Comparison of ENCODE assay signal across 7 cellular contexts in the genomic region with DNA sequence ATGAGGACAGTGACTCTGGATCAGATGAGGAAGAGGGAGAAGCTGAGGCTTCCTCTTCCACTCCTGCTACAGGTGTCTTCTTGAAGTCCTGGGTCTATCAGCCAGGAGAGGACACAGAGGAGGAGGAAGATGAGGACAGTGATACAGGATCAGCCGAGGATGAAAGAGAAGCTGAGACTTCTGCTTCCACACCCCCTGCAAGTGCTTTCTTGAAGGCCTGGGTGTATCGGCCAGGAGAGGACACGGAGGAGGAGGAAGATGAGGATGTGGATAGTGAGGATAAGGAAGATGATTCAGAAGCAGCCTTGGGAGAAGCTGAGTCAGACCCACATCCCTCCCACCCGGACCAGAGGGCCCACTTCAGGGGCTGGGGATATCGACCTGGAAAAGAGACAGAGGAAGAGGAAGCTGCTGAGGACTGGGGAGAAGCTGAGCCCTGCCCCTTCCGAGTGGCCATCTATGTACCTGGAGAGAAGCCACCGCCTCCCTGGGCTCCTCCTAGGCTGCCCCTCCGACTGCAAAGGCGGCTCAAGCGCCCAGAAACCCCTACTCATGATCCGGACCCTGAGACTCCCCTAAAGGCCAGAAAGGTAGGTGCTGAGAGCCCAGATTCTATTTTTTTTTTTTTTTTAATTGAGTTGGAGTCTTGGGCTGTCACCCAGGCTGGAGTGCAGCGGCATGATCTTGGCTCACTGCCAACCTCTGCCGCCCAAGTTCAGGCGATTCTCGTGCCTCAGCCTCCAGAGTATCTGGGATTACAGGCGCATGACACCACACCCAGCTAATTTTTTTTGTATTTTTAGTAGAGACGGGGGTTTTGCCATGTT. TPM values are rescaled to one million over a fixed set of nuclear protein-coding genes. Genes with fewer than 3 reads are reported as not detected.
DNase-seq lines count a peak whose midpoint lies in the region; ATAC-seq and TF ChIP-seq lines count a peak whose summit lies in the region.
"Had no signal": no experiment of that assay in that cellular context is flagged by ENCODE, and none has a peak within 500 bp of the region (broad histone marks: within the 10 kb centered on the region; RNA-seq: fewer than 3 reads in every experiment).

No MANE protein-coding gene starts in this region.

- H3K27me3 ChIP-seq in osteoblast (ENCODE audit: insufficient read depth, low read length) = no peaks in the 10 kb centered on the region

- H3K79me2 ChIP-seq in osteoblast (ENCODE audit: insufficient read depth, low read length) = peaks cover 43% of the 10 kb centered on the region

- intact Hi-C loops in CD14-positive monocyte (cut with micrococcal nuclease) = loop anchor here (2.0 to 10.0 kb wide), 2 partner anchors 92 to 550 kb away; a partner anchor contains a TSS

- no peak for ATAC-seq in HG02870 (IDR thresholded peaks at IDR 0.05; ENCODE audit: unreplicated experiment)

- DNase-seq in CD14-positive monocyte (ENCODE audit: low spot score) (peak; percentile 84), LHCN-M2 (ENCODE audit: low read depth) (peak; percentile 61), cerebellar cortex (ENCODE audit: low spot score) (peak; percentile 33), osteoblast (ENCODE audit: insufficient read length, low spot score, missing footprints) (peak; percentile 60), COLO829 (ENCODE audit: low spot score) (no peak)

- peaks cover 28% of the 10 kb centered on the region for H3K4me1 ChIP-seq in osteoblast (ENCODE audit: insufficient read depth, low read length)

- H3K9me3 ChIP-seq in osteoblast (ENCODE audit: low read depth, low read length) = no peaks in the 10 kb centered on the region

- H3K36me3 ChIP-seq in osteoblast (ENCODE audit: insufficient read depth, low read length) = peaks cover 46% of the 10 kb centered on the region

- peak overlapping the region; percentile 100 for H3K4me2 ChIP-seq in osteoblast (ENCODE audit: insufficient read depth, low read length)

- H3K4me3 ChIP-seq in osteoblast (ENCODE audit: insufficient read depth, low read length) = peak overlapping the region; percentile 90

- H3K4me3 Mint-ChIP-seq in CD14-positive monocyte = peak overlapping the region; percentile 98

- H3K36me3 Mint-ChIP-seq in CD14-positive monocyte = peaks cover 45 to 65% of the 10 kb centered on the region in 2 donors

- TF ChIP-seq CTCF in CD14-positive monocyte (IDR thresholded peaks at IDR 0.05) (no peak), osteoblast (IDR thresholded peaks at IDR 0.05; ENCODE audit: extremely low read depth, low read depth, low read length) (no peak)

- no peak overlapping the region for H2AFZ ChIP-seq in osteoblast (ENCODE audit: low read length)

- H3K27ac ChIP-seq in osteoblast (ENCODE audit: low read depth, low read length) = peak overlapping the region; percentile 99

- peaks cover 52% of the 10 kb centered on the region for H4K20me1 ChIP-seq in osteoblast (ENCODE audit: insufficient read depth, low read length)

- peaks cover 5 to 16% (median 8%) of the 10 kb centered on the region in 7 donors for H3K9me3 Mint-ChIP-seq in CD14-positive monocyte

- H3K4me1 Mint-ChIP-seq in CD14-positive monocyte = peaks cover 41% of the 10 kb centered on the region

- H3K27me3 Mint-ChIP-seq in CD14-positive monocyte (ENCODE audit: low read depth in 3 of 3) = peaks cover 0 to 15% (median 5%) of the 10 kb centered on the region in 3 donors

- peak overlapping the region; percentile 99 to 100 (median 100) for H3K27ac Mint-ChIP-seq in CD14-positive monocyte

RNA-seq across cellular contexts. Expression of a gene that starts 2.3 kb away (rescaled TPM):
- 100 to 1,000 TPM; 127 to 169 TPM for polyA plus RNA-seq in CD14-positive monocyte
- total RNA-seq in LHCN-M2 (2014; rRNA removed) (55.7 and 58.2 TPM in 2 replicates), osteoblast (70.4 and 84.0 TPM in 2 replicates)
- polyA plus RNA-seq in LHCN-M2 (2012) = 64.4 TPM

RNA-seq across cellular contexts. Expression of a gene that starts 6.1 kb away (rescaled TPM):
- polyA plus RNA-seq in CD14-positive monocyte = 1 to 10 TPM; 1.1 to 1.5 TPM
- total RNA-seq in LHCN-M2 (2014; rRNA removed) = 21.3 and 27.8 TPM in 2 replicates
- polyA plus RNA-seq in LHCN-M2 (2012) = 32.2 TPM
- 21.4 and 28.6 TPM in 2 replicates for total RNA-seq in osteoblast

RNA-seq across cellular contexts. Expression of a gene that starts 24.0 kb away (rescaled TPM):
- not detected for polyA plus RNA-seq in CD14-positive monocyte
- total RNA-seq in LHCN-M2 (2014; rRNA removed) (not detected in 2 replicates), osteoblast (not detected in 2 replicates)
- not detected for polyA plus RNA-seq in LHCN-M2 (2012)
- total RNA-seq: T-helper 1 cell treated with Interleukin-12 subunit alpha and Interleukin-12 subunit beta and Interleukin-4 antibody, amounts not matched to agents 30 ng/mL and 1 ng/mL, for 36 hours had no signal

RNA-seq across cellular contexts. Expression of a gene that starts 25.6 kb away (rescaled TPM):
- polyA plus RNA-seq in CD14-positive monocyte = 100 to 1,000 TPM in 1 of 2 donors, 10 to 100 TPM in 1; 80.9 to 108 TPM
- total RNA-seq in LHCN-M2 (2014; rRNA removed) (213 and 221 TPM in 2 replicates), osteoblast (242 and 300 TPM in 2 replicates)
- polyA plus RNA-seq in LHCN-M2 (2012) = 164 TPM

RNA-seq across cellular contexts. Expression of a gene that starts 38.2 kb away (rescaled TPM):
- polyA plus RNA-seq in CD14-positive monocyte = not detected
- total RNA-seq in LHCN-M2 (2014; rRNA removed) (not detected in 2 replicates), osteoblast (1.8 and 2.1 TPM in 2 replicates)
- polyA plus RNA-seq in LHCN-M2 (2012) = 0.45 TPM
